18 cellular contexts compared by ENCODE assay signal in genomic region chrX:132393992-132394391, GRCh38.
A peak's percentile ranks its signal among the peaks of the same experiment; 100 is the strongest.
DNase-seq lines count a peak whose midpoint lies in the region; ATAC-seq, FAIRE-seq and TF ChIP-seq lines count a peak whose summit lies in the region.
"Had no signal": no experiment of that assay in that cellular context is flagged by ENCODE, and none has a peak within 500 bp of the region (broad histone marks: within the 10 kb centered on the region; RNA-seq: fewer than 3 reads in every experiment).

No MANE protein-coding gene starts in this region.

- no peak overlapping the region for H3K4me3 ChIP-seq in HepG2 (replicated peaks in 1 of 3; ENCODE audit: insufficient read depth in 1 of 3, low read depth in 2 of 3, low read length in 3 of 3)
- H3K4me3 ChIP-seq in right lobe of liver, result no peak overlapping the region
- H3K4me3 ChIP-seq: SK-N-MC had no signal

- H3K4me1 Mint-ChIP-seq in activated B cell treated with CpG ODN at 0.5 μM for 24 hours (peaks cover 1% of the 10 kb centered on the region), nephron progenitor cell (peaks cover 5% of the 10 kb centered on the region)

- H3K27ac Mint-ChIP-seq in activated B cell treated with CpG ODN at 0.5 μM for 24 hours (peak overlapping the region; percentile 0), nephron progenitor cell (peak overlapping the region; percentile 67)

- BruUV-seq in HepG2 (replicated peaks; lab: Mats Ljungman, UMichigan), result no TSS peak

- H3K4me3 Mint-ChIP-seq in activated B cell treated with CpG ODN at 0.5 μM for 24 hours (no peak overlapping the region), nephron progenitor cell (no peak overlapping the region)

- no peak overlapping the region for H3K27ac ChIP-seq in HepG2 (ENCODE audit: extremely low read length, insufficient read depth, low read length)
- H3K27ac ChIP-seq in right lobe of liver, result no peak overlapping the region
- H3K27ac ChIP-seq: C4-2B, SK-N-MC had no signal

- in situ Hi-C loops in HepG2 (cut with HindIII; ENCODE audit: extremely low pct_ligation_motif_present, low pct_unique_long_range_greater_than_20kb), result no loop called here

- H3K79me2 ChIP-seq in HepG2 (ENCODE audit: insufficient read depth, low read length), result peaks cover 11% of the 10 kb centered on the region

- TF ChIP-seq RAD21 in HepG2 (CRISPR knock-in tag; IDR thresholded peaks at IDR 0.05), result no peak

- CTCF ChIA-PET in HepG2 (lab: Yijun Ruan, JAX; ENCODE audit: low intra/inter-chr PET ratio, low total read pairs) (no interaction called here), activated B cell treated with CpG ODN at 0.5 μM for 24 hours (lab: Charles Lee) (no interaction called here)

- TF ChIP-seq CTCF in HepG2 (CRISPR knock-in tag; IDR thresholded peaks at IDR 0.05) (no peak), right lobe of liver (IDR thresholded peaks at IDR 0.05) (no peak), activated B cell treated with CpG ODN at 0.5 μM for 24 hours (IDR thresholded peaks at IDR 0.05) (no peak), nephron progenitor cell (IDR thresholded peaks at IDR 0.05) (no peak)

- TF ChIP-seq EP300 in HepG2 (IDR thresholded peaks at IDR 0.05; ENCODE audit: low read depth in 2 of 2, low read length in 2 of 2), result no peak
- TF ChIP-seq EP300 in HepG2 (CRISPR knock-in tag; IDR thresholded peaks at IDR 0.05; ENCODE audit: borderline replicate concordance), result no peak

- no peak overlapping the region for H2AFZ ChIP-seq in HepG2 (ENCODE audit: low read length)

- H3K27me3 Mint-ChIP-seq in activated B cell treated with CpG ODN at 0.5 μM for 24 hours (no peaks in the 10 kb centered on the region), nephron progenitor cell (ENCODE audit: low read depth, poor library complexity) (no peaks in the 10 kb centered on the region)

- peaks cover 48% of the 10 kb centered on the region for H3K4me1 ChIP-seq in HepG2 (ENCODE audit: insufficient read depth, low read length)
- no peaks in the 10 kb centered on the region for H3K4me1 ChIP-seq in right lobe of liver

- no peak for DNase-seq in HepG2 (ENCODE audit: low spot score)
- DNase-seq in right lobe of liver, result no peak
- no peak for DNase-seq in activated B cell treated with CpG ODN at 0.5 μM for 24 hours
- DNase-seq in nephron progenitor cell, result no peak
- DNase-seq in SK-N-DZ (ENCODE audit: low spot score), result no peak
- DNase-seq: ACHN, AML-193, DMS79, KBM-7, NCI-H1105 treated with DMSO at 0.1 percent for 48 hours, NCI-H1694, NCI-H345, NCI-H526 treated with DMSO at 0.1 percent for 48 hours had no signal

- H3K9ac ChIP-seq in HepG2 (ENCODE audit: insufficient read depth, low read depth, low read length), result no peak overlapping the region

- H3K9me3 Mint-ChIP-seq in activated B cell treated with CpG ODN at 0.5 μM for 24 hours (no peaks in the 10 kb centered on the region), nephron progenitor cell (no peaks in the 10 kb centered on the region)

- no peak overlapping the region for H3K4me2 ChIP-seq in HepG2 (ENCODE audit: low read depth, low read length)

- H3K36me3 Mint-ChIP-seq in activated B cell treated with CpG ODN at 0.5 μM for 24 hours (ENCODE audit: low read depth) (peaks cover 22% of the 10 kb centered on the region), nephron progenitor cell (ENCODE audit: low read depth) (no peaks in the 10 kb centered on the region)

- WGBS in HepG2 (ENCODE audit: low lambda C conversion rate), result 92% methylated on average over 4 of the region's 4 CpGs
- WGBS in right lobe of liver (ENCODE audit: insufficient coverage, low coverage, low lambda C conversion rate, missing lambda C conversion rate), result 46% methylated on average over 4 of the region's 4 CpGs

- H3K27me3 ChIP-seq in HepG2 (ENCODE audit: control insufficient read depth in 1 of 2, insufficient read depth in 2 of 2, low read length in 2 of 2), result no peaks in the 10 kb centered on the region
- H3K27me3 ChIP-seq in right lobe of liver, result no peaks in the 10 kb centered on the region

- H4K20me1 ChIP-seq in HepG2 (ENCODE audit: insufficient read depth, low read length), result peaks cover 12% of the 10 kb centered on the region; the same call in 1 of the 2 replicates

- POLR2A ChIA-PET in HepG2 (lab: Yijun Ruan, JAX), result no interaction called here
- POLR2A ChIA-PET in activated B cell treated with CpG ODN at 0.5 μM for 24 hours (lab: Charles Lee), result no interaction called here

- TF ChIP-seq POLR2A in HepG2 (IDR thresholded peaks at IDR 0.05; ENCODE audit: insufficient read depth in 1 of 2, low read depth in 2 of 2, low read length in 2 of 2), result no peak
- TF ChIP-seq POLR2A in right lobe of liver (IDR thresholded peaks at IDR 0.05), result no peak

- H3K36me3 ChIP-seq in HepG2 (replicated peaks in 1 of 2; ENCODE audit: control insufficient read depth in 1 of 2, insufficient read depth in 2 of 2, low read length in 2 of 2) (peaks cover 0 to 32% of the 10 kb centered on the region in 2 experiments; a peak in 4 of 5 replicates), right lobe of liver (peaks cover 0 to 8% (median 4%) of the 10 kb centered on the region in 4 donors)

- H3K9me3 ChIP-seq in HepG2 (ENCODE audit: low read length), result no peaks in the 10 kb centered on the region
- H3K9me3 ChIP-seq in right lobe of liver, result no peaks in the 10 kb centered on the region

- no peak for FAIRE-seq in HepG2 (lab: Jason Lieb, UNC)

- ATAC-seq in HepG2 (no peak), right lobe of liver (no peak), activated B cell treated with CpG ODN at 0.5 μM for 24 hours (ENCODE audit: low read depth) (no peak), HG02981 (IDR thresholded peaks at IDR 0.05; ENCODE audit: unreplicated experiment) (no peak), GM18511 (IDR thresholded peaks at IDR 0.05; ENCODE audit: unreplicated experiment) (no peak)
- ATAC-seq: Panc1 had no signal

- intact Hi-C loops in HepG2 (cut with micrococcal nuclease; ENCODE audit: unreplicated experiment), result no loop called here
- intact Hi-C loops in right lobe of liver (cut with DNase I), result no loop called here
- intact Hi-C loops in activated B cell treated with CpG ODN at 0.5 μM for 24 hours (cut with micrococcal nuclease), result no loop called here

TF ChIP-seq in HepG2, 621 proteins besides CTCF, POLR2A, EP300 and RAD21:
- TF ChIP-seq RBM22 (optimal IDR thresholded peaks at IDR 0.05; ENCODE audit: low read length) (peak; percentile 87), IRF1 (CRISPR knock-in tag; IDR thresholded peaks at IDR 0.05; ENCODE audit: low read depth) (no peak)
